16 cellular contexts compared by ENCODE assay signal in genomic region chr1:30368841-30369240, GRCh38.
DNase-seq lines count a peak whose midpoint lies in the region; ATAC-seq and TF ChIP-seq lines count a peak whose summit lies in the region.
"Had no signal": no experiment of that assay in that cellular context is flagged by ENCODE, and none has a peak within 500 bp of the region (broad histone marks: within the 10 kb centered on the region; RNA-seq: fewer than 3 reads in every experiment).

No MANE protein-coding gene starts in this region.

- H3K27me3 ChIP-seq in right atrium auricular region (no peaks in the 10 kb centered on the region), hepatocyte (no peaks in the 10 kb centered on the region)

- H3K27me3 Mint-ChIP-seq in brain: peaks cover 9% of the 10 kb centered on the region

- no peak overlapping the region for H3K27ac ChIP-seq in right atrium auricular region
- H3K27ac ChIP-seq in hepatocyte: no peak overlapping the region
- H3K27ac ChIP-seq: HL-60 had no signal

- peak; percentile 34 for DNase-seq in right atrium auricular region (ENCODE audit: low spot score)
- no peak for DNase-seq in left ventricle myocardium superior
- DNase-seq in mesenteric fat pad (ENCODE audit: low spot score): peak; percentile 73
- DNase-seq in activated naive CD4-positive, alpha-beta T cell treated with Interleukin-2 at 50 U/mL for 16 hours: no peak
- DNase-seq in hepatocyte (ENCODE audit: low spot score): no peak
- no peak for DNase-seq in mucosa of gallbladder (ENCODE audit: low spot score)
- DNase-seq: CD8-positive, alpha-beta T cell; COR-L47; DND-41; GDM1; HCEC 1CT; HFFc6 had no signal

- H3K4me1 ChIP-seq in right atrium auricular region: no peaks in the 10 kb centered on the region
- H3K4me1 ChIP-seq in hepatocyte (ENCODE audit: insufficient read depth): no peaks in the 10 kb centered on the region

- H3K4me2 ChIP-seq in hepatocyte: no peak overlapping the region

- no peaks in the 10 kb centered on the region for H3K36me3 Mint-ChIP-seq in brain
- H3K36me3 Mint-ChIP-seq: CD14-positive monocyte; CD8-positive, alpha-beta T cell had no signal

- no peaks in the 10 kb centered on the region for H3K36me3 ChIP-seq in right atrium auricular region
- no peaks in the 10 kb centered on the region for H3K36me3 ChIP-seq in hepatocyte (replicated peaks; ENCODE audit: insufficient read depth, low read depth)

- WGBS in hepatocyte (ENCODE audit: low lambda C conversion rate, missing lambda C conversion rate): 73% methylated on average over 4 of the region's 4 CpGs

- no peak overlapping the region for H3K4me3 Mint-ChIP-seq in brain
- H3K4me3 Mint-ChIP-seq: B cell; CD14-positive monocyte; CD8-positive, alpha-beta T cell; HFFc6 had no signal

- TF ChIP-seq CTCF in right atrium auricular region (IDR thresholded peaks at IDR 0.05) (no peak), brain (conservative IDR thresholded peaks at IDR 0.05) (no peak), hepatocyte (IDR thresholded peaks at IDR 0.05; ENCODE audit: poor library complexity) (no peak)

- no peaks in the 10 kb centered on the region for H3K9me2 ChIP-seq in hepatocyte (replicated peaks; ENCODE audit: insufficient read depth)

- no peak overlapping the region for H2AFZ ChIP-seq in hepatocyte

- no peaks in the 10 kb centered on the region for H3K9me3 Mint-ChIP-seq in brain
- H3K9me3 Mint-ChIP-seq: CD14-positive monocyte; CD8-positive, alpha-beta T cell; HFFc6 had no signal

- H3K9me3 ChIP-seq in right atrium auricular region: no peaks in the 10 kb centered on the region
- no peaks in the 10 kb centered on the region for H3K9me3 ChIP-seq in hepatocyte (ENCODE audit: low read depth)

- ATAC-seq in left ventricle myocardium superior: no peak
- ATAC-seq: CD8-positive, alpha-beta T cell had no signal

- peak overlapping the region in 3 of 5 experiments; percentile 5 to 47 (median 39) for H3K27ac Mint-ChIP-seq in brain
- H3K27ac Mint-ChIP-seq: B cell; CD14-positive monocyte; CD8-positive, alpha-beta T cell; HFFc6 had no signal

- H3K4me3 ChIP-seq in right atrium auricular region (no peak overlapping the region), hepatocyte (no peak overlapping the region)

- no peaks in the 10 kb centered on the region for H4K20me1 ChIP-seq in hepatocyte (ENCODE audit: insufficient read depth, poor library complexity, severe bottlenecking)

- peaks cover 15% of the 10 kb centered on the region for H3K4me1 Mint-ChIP-seq in brain
- H3K4me1 Mint-ChIP-seq: B cell, CD14-positive monocyte had no signal

- no peaks in the 10 kb centered on the region for H3K79me2 ChIP-seq in hepatocyte

- intact Hi-C loops in left ventricle myocardium superior (cut with micrococcal nuclease): no loop called here

Comparison
In these comparisons a context has a peak if more than half of its experiments do, and no peak if none do; other contexts are left out.
1. DNase-seq: peak in right atrium auricular region (single experiment) and mesenteric fat pad (single experiment); none in left ventricle myocardium superior (single experiment), activated naive CD4-positive, alpha-beta T cell treated with Interleukin-2 at 50 U/mL for 16 hours (single experiment), hepatocyte (single experiment) and mucosa of gallbladder (single experiment).